18 cellular contexts compared by ENCODE assay signal in genomic region chr12:104106965-104107364, GRCh38. TPM values are rescaled to one million over a fixed set of nuclear protein-coding genes. Genes with fewer than 3 reads are reported as not detected.
"Had no signal": no experiment of that assay in that cellular context is flagged by ENCODE, and none has a peak within 500 bp of the region (broad histone marks: within the 10 kb centered on the region; RNA-seq: fewer than 3 reads in every experiment).

No MANE protein-coding gene starts in this region.

- H3K9me3 Mint-ChIP-seq: activated naive CD4-positive, alpha-beta T cell treated with anti-CD3 and anti-CD28 coated beads for 36 hours; activated naive CD8-positive, alpha-beta T cell treated with anti-CD3 and anti-CD28 coated beads, Interleukin-2, amount 10 ng/mL, durations not matched to agents 7 days and 5 days; natural killer cell; stimulated activated effector memory CD8-positive, alpha-beta T cell treated with anti-CD3 and anti-CD28 coated beads, Interleukin-12 subunit alpha, Interleukin-12 subunit beta, amount 100 ng/mL, for 72 hours; stimulated activated naive CD8-positive, alpha-beta T cell treated with anti-CD3 and anti-CD28 coated beads, Interleukin-15, amount 100 ng/mL, for 72 hours had no signal

- H3K27me3 Mint-ChIP-seq: activated naive CD8-positive, alpha-beta T cell treated with anti-CD3 and anti-CD28 coated beads, Interleukin-2, amount 10 ng/mL, durations not matched to agents 7 days and 5 days; stimulated activated naive CD8-positive, alpha-beta T cell treated with anti-CD3 and anti-CD28 coated beads, Interleukin-15, amount 100 ng/mL, for 72 hours had no signal

- H3K4me3 Mint-ChIP-seq: activated naive CD4-positive, alpha-beta T cell treated with anti-CD3 and anti-CD28 coated beads for 36 hours; activated naive CD8-positive, alpha-beta T cell treated with anti-CD3 and anti-CD28 coated beads, Interleukin-2, amount 10 ng/mL, durations not matched to agents 7 days and 5 days; natural killer cell; stimulated activated effector memory CD8-positive, alpha-beta T cell treated with anti-CD3 and anti-CD28 coated beads, Interleukin-12 subunit alpha, Interleukin-12 subunit beta, amount 100 ng/mL, for 72 hours; stimulated activated naive CD8-positive, alpha-beta T cell treated with anti-CD3 and anti-CD28 coated beads, Interleukin-15, amount 100 ng/mL, for 72 hours had no signal

- H3K27ac Mint-ChIP-seq: activated naive CD4-positive, alpha-beta T cell treated with anti-CD3 and anti-CD28 coated beads for 36 hours; activated naive CD8-positive, alpha-beta T cell treated with anti-CD3 and anti-CD28 coated beads, Interleukin-2, amount 10 ng/mL, durations not matched to agents 7 days and 5 days; natural killer cell; stimulated activated effector memory CD8-positive, alpha-beta T cell treated with anti-CD3 and anti-CD28 coated beads, Interleukin-12 subunit alpha, Interleukin-12 subunit beta, amount 100 ng/mL, for 72 hours; stimulated activated naive CD8-positive, alpha-beta T cell treated with anti-CD3 and anti-CD28 coated beads, Interleukin-15, amount 100 ng/mL, for 72 hours had no signal

- DNase-seq: activated CD4-positive, CD25-positive, alpha-beta regulatory T cell treated with anti-CD3 and anti-CD28 coated beads, Interleukin-2, amount 50 U/mL, for 72 hours; activated naive CD4-positive, alpha-beta T cell treated with anti-CD3 and anti-CD28 coated beads for 36 hours; activated naive CD8-positive, alpha-beta T cell treated with anti-CD3 and anti-CD28 coated beads, Interleukin-2, amount 10 ng/mL, durations not matched to agents 7 days and 5 days; activated T-cell treated with anti-CD3 and anti-CD28 coated beads, Interleukin-2, amount 50 U/mL, for 1 hour; amniotic stem cell; effector CD4-positive, alpha-beta T cell; erythroblast; foreskin fibroblast; heart right ventricle; islet precursor cell; left cardiac atrium; midbrain; natural killer cell; small intestine; stimulated activated CD4-positive, alpha-beta T cell treated with anti-CD3 and anti-CD28 coated beads, Interleukin-2, amount 100 ng/mL, for 24 hours; stimulated activated naive CD8-positive, alpha-beta T cell treated with anti-CD3 and anti-CD28 coated beads, Interleukin-15, amount 100 ng/mL, for 72 hours; tibial artery had no signal

- H3K36me3 Mint-ChIP-seq: natural killer cell had no signal

RNA-seq across cellular contexts. Expression of gene GLT8D2, which starts 57.0 kb away (rescaled TPM):
- total RNA-seq: activated naive CD4-positive, alpha-beta T cell treated with anti-CD3 and anti-CD28 coated beads for 36 hours; activated naive CD8-positive, alpha-beta T cell treated with anti-CD3 and anti-CD28 coated beads, Interleukin-2, amount 10 ng/mL, durations not matched to agents 7 days and 5 days had no signal
